8 cellular contexts compared by ENCODE assay signal in genomic region chr20:48904566-48905321, GRCh38. TPM values are rescaled to one million over a fixed set of nuclear protein-coding genes. Genes with fewer than 3 reads are reported as not detected.
DNase-seq lines count a peak whose midpoint lies in the region; FAIRE-seq lines count a peak whose summit lies in the region.

No MANE protein-coding gene starts in this region.

- intact Hi-C loops in head of caudate nucleus (cut with DNase I) (loop anchor here (2.0 to 10.0 kb wide), 3 partner anchors 80 to 267 kb away; partner anchors contain the start of gene PREX1), posterior cingulate gyrus (cut with DNase I) (loop anchor here (1.0 to 2.0 kb wide), 3 partner anchors 76 to 268 kb away; no protein-coding TSS in a partner anchor)

- FAIRE-seq in urothelium cell line (lab: Jason Lieb, UNC): no peak

- DNase-seq in DMS53 treated with DMSO at 0.1 percent for 48 hours (lab: John Stamatoyannopoulos, UW; ENCODE audit: unreplicated experiment) (peak; percentile 48), KBM-7 (peak; percentile 87), SK-N-DZ (ENCODE audit: low spot score) (peak; percentile 74), head of caudate nucleus (peak in 41 of 42 donors; percentile 23 to 89 (median 72)), posterior cingulate gyrus (peak in 8 of 10 donors; percentile 29 to 91 (median 70)), urothelium cell line (ENCODE audit: low spot score) (peak; percentile 82), NCI-H187 treated with DMSO at 0.1 percent for 48 hours (lab: John Stamatoyannopoulos, UW) (no peak)
- peak; percentile 70 for DNase-seq in activated naive CD4-positive, alpha-beta T cell treated with anti-CD3 and anti-CD28 coated beads, Interleukin-2, amount 50 U/mL, for 16 hours

- in situ Hi-C loops in KBM-7 (cut with MboI; ENCODE audit: low pct_unique_long_range_greater_than_20kb, low sequenced_read_pairs): no loop called here

RNA-seq across cellular contexts. Expression of gene ARFGEF2, which starts 16.8 kb away (rescaled TPM):
- polyA plus RNA-seq in SK-N-DZ (2014; cell fraction: cytosol; rRNA removed): 20.3 and 23.5 TPM in 2 replicates
- polyA plus RNA-seq in SK-N-DZ (2014; cell fraction: nucleus; rRNA removed): 34.1 and 35.4 TPM in 2 replicates
